ENCODE assay signal across 8 cellular contexts in genomic region chr1:27872802-27873665, GRCh38. TPM values are rescaled to one million over a fixed set of nuclear protein-coding genes. Genes with fewer than 3 reads are reported as not detected.
DNase-seq lines count a peak whose midpoint lies in the region; TF ChIP-seq lines count a peak whose summit lies in the region.

No MANE protein-coding gene starts in this region.

- peak overlapping the region; percentile 76 for H3K4me3 ChIP-seq in effector memory CD4-positive, alpha-beta T cell (ENCODE audit: insufficient read depth, low read depth, low read length, poor library complexity, severe bottlenecking)
- H3K4me3 ChIP-seq in mononuclear cell (ENCODE audit: low read length) (peak overlapping the region; percentile 98), transverse colon (peak overlapping the region; percentile 43 to 85 (median 66))

- intact Hi-C loops in transverse colon (cut with DNase I; ENCODE audit: low total_unique reads): no loop called here

- peak overlapping the region; percentile 55 for H3K27ac ChIP-seq in effector memory CD4-positive, alpha-beta T cell (ENCODE audit: insufficient read depth, low read length, poor library complexity, severe bottlenecking)
- H3K27ac ChIP-seq in transverse colon: peak overlapping the region; percentile 70 to 85 (median 78)

- 14 to 23% methylated on average over 6 to 40 of the region's 40 CpGs for WGBS in transverse colon (ENCODE audit: low coverage in 1 of 2), 2 donors

- no peaks in the 10 kb centered on the region for H3K9me3 Mint-ChIP-seq in T-helper 2 cell treated with Interferon-gamma antibody and Interleukin-4, amounts not matched to agents 5 μg/mL and 100 μg/mL, for 36 hours

- H3K4me1 Mint-ChIP-seq in T-helper 2 cell treated with Interferon-gamma antibody and Interleukin-4, amounts not matched to agents 5 μg/mL and 100 μg/mL, for 36 hours (ENCODE audit: low read depth): peaks cover 37% of the 10 kb centered on the region

- no peaks in the 10 kb centered on the region for H3K27me3 Mint-ChIP-seq in T-helper 2 cell treated with Interferon-gamma antibody and Interleukin-4, amounts not matched to agents 5 μg/mL and 100 μg/mL, for 36 hours (ENCODE audit: low read depth)

- peak overlapping the region; percentile 81 for H3K27ac Mint-ChIP-seq in T-helper 2 cell treated with Interferon-gamma antibody and Interleukin-4, amounts not matched to agents 5 μg/mL and 100 μg/mL, for 36 hours

- H3K36me3 ChIP-seq in effector memory CD4-positive, alpha-beta T cell (ENCODE audit: control insufficient read depth, insufficient read depth, low read length): peaks cover 13% of the 10 kb centered on the region
- H3K36me3 ChIP-seq in transverse colon: no peaks in the 10 kb centered on the region

- H3K27me3 ChIP-seq in effector memory CD4-positive, alpha-beta T cell (replicated peaks; ENCODE audit: control insufficient read depth, insufficient read depth, low read length, poor library complexity, severe bottlenecking): no peaks in the 10 kb centered on the region
- H3K27me3 ChIP-seq in mononuclear cell (ENCODE audit: insufficient read depth, low read length): no peaks in the 10 kb centered on the region
- H3K27me3 ChIP-seq in transverse colon: no peaks in the 10 kb centered on the region

- TF ChIP-seq POLR2A in transverse colon (IDR thresholded peaks at IDR 0.05): no peak

- H3K4me1 ChIP-seq in effector memory CD4-positive, alpha-beta T cell (ENCODE audit: control insufficient read depth, insufficient read depth, low read length, poor library complexity, severe bottlenecking): peaks cover 34% of the 10 kb centered on the region
- H3K4me1 ChIP-seq in mononuclear cell (ENCODE audit: insufficient read depth, low read length) (peaks cover 91% of the 10 kb centered on the region), transverse colon (peaks cover 0 to 13% (median 10%) of the 10 kb centered on the region in 4 donors)

- in situ Hi-C loops in transverse colon (cut with MboI; ENCODE audit: low pct_ligation_motif_present in 1 of 4, low pct_unique_long_range_greater_than_20kb in 1 of 4, low sequenced_read_pairs in 3 of 4): loop anchor here in 2 of 4 donors (25.0 kb wide), 2 partner anchors 114 to 339 kb away; no protein-coding TSS in a partner anchor

- H3K9me3 ChIP-seq in effector memory CD4-positive, alpha-beta T cell (ENCODE audit: control insufficient read depth, low read length): no peaks in the 10 kb centered on the region
- no peaks in the 10 kb centered on the region for H3K9me3 ChIP-seq in mononuclear cell (ENCODE audit: low read depth, low read length)
- H3K9me3 ChIP-seq in transverse colon: no peaks in the 10 kb centered on the region

- peaks cover 15% of the 10 kb centered on the region for H3K36me3 Mint-ChIP-seq in T-helper 2 cell treated with Interferon-gamma antibody and Interleukin-4, amounts not matched to agents 5 μg/mL and 100 μg/mL, for 36 hours (ENCODE audit: low read depth)

- TF ChIP-seq EP300 in transverse colon (IDR thresholded peaks at IDR 0.05; ENCODE audit: low read depth): no peak

- peak overlapping the region; percentile 91 for H3K4me3 Mint-ChIP-seq in T-helper 2 cell treated with Interferon-gamma antibody and Interleukin-4, amounts not matched to agents 5 μg/mL and 100 μg/mL, for 36 hours

- DNase-seq in activated naive CD4-positive, alpha-beta T cell treated with Interleukin-2 at 50 U/mL for 16 hours: peak; percentile 41
- DNase-seq in activated naive CD4-positive, alpha-beta T cell treated with anti-CD3 and anti-CD28 coated beads, Interleukin-2, amount 50 U/mL, for 16 hours: no peak
- peak; percentile 40 for DNase-seq in T-helper 2 cell treated with Interferon-gamma antibody and Interleukin-4, amounts not matched to agents 5 μg/mL and 100 μg/mL, for 36 hours (ENCODE audit: low spot score)
- DNase-seq in effector memory CD4-positive, alpha-beta T cell: no peak
- DNase-seq in transverse colon (no peak), ureter (ENCODE audit: low spot score) (no peak), germinal center (ENCODE audit: low spot score) (no peak)

- no peak for TF ChIP-seq CTCF in transverse colon (IDR thresholded peaks at IDR 0.05)

RNA-seq across cellular contexts. Expression of gene THEMIS2, which starts 0.7 kb away (rescaled TPM):
- 270 TPM for total RNA-seq in mononuclear cell
- 10 to 100 TPM in 3 of 4 donors, under 1 TPM in 1; 1.00 to 27.9 (median 18.6) TPM for total RNA-seq in transverse colon
- 10.7 TPM for total RNA-seq in ureter

RNA-seq across cellular contexts. Expression of gene RPA2, which starts 41.3 kb away (rescaled TPM):
- total RNA-seq in mononuclear cell: 16.4 TPM
- 10 to 100 TPM in 3 of 4 donors, 1 to 10 TPM in 1; 2.0 to 26.6 (median 16.6) TPM for total RNA-seq in transverse colon
- 33.3 TPM for total RNA-seq in ureter

RNA-seq across cellular contexts. Expression of gene PPP1R8, which starts 42.5 kb away (rescaled TPM):
- total RNA-seq in mononuclear cell: 31.4 TPM
- 10 to 100 TPM; 15.1 to 32.9 (median 28.0) TPM for total RNA-seq in transverse colon
- total RNA-seq in ureter: 46.2 TPM

Comparison
In these comparisons a context has a peak if more than half of its experiments do, and no peak if none do; other contexts are left out.
1. DNase-seq: peak in activated naive CD4-positive, alpha-beta T cell treated with Interleukin-2 at 50 U/mL for 16 hours (single experiment) and T-helper 2 cell treated with Interferon-gamma antibody and Interleukin-4, amounts not matched to agents 5 μg/mL and 100 μg/mL, for 36 hours (single experiment); none in activated naive CD4-positive, alpha-beta T cell treated with anti-CD3 and anti-CD28 coated beads, Interleukin-2, amount 50 U/mL, for 16 hours (single experiment), effector memory CD4-positive, alpha-beta T cell (0 of 3), transverse colon (single experiment), ureter (single experiment) and germinal center (single experiment).
2. Peak in every context shown above with its lines, with median percentiles within 50 percentile points of each other: H3K4me3 ChIP-seq.